8 cellular contexts compared by ENCODE assay signal in the genomic region with DNA sequence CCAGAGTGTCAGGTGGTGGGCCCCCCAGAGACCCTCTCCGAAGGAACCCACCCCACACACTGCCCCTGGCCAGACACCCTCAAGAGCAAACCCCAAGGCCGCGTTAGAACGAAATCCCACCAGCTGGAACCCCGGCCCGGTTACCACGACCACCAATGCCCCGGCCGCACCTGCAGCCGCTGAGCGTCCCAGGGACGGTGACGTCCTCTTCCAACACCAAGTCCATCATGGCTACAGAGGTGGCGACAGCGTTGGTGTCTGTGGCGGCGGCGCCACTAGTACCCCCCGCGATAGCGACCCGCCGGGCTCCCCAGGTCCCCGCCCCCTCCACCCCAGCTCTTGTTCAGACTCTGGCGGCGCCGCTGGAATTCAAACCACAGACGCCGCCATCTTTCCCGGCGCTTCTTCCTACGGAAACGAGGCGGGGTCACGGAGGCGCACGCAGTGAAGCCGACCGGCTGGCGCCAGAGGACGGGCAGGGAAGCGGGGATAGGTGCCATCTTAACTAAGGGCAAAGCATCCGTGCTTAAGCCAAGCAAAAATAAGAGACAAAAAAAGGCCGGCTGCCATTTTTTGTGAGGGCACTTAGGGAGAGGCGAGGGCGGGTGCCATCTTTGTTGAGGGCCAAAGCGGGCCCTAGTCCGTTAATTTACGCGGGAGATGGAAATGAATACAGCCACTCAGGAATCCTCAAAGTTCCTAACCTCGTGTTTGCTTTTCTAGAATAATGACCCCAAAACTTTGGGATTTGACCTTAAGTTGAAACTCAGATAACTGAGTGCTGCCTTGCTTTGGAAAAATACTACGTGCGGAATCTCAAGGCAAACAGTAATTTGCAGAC. TPM values are rescaled to one million over a fixed set of nuclear protein-coding genes. Genes with fewer than 3 reads are reported as not detected.
DNase-seq lines count a peak whose midpoint lies in the region; ATAC-seq and TF ChIP-seq lines count a peak whose summit lies in the region.

A gene (minus strand): TSS at position 418 of the 841 bp plus-strand sequence. CDS start 189 bp downstream, at position 229.

- H3K4me2 ChIP-seq in Karpas-422 (ENCODE audit: low read depth, low read length, poor library complexity, severe bottlenecking) = peak within 1 kb of the TSS; percentile 97

- WGBS in esophagus squamous epithelium, 2 donors = 9 to 14% methylated on average over 12 to 25 of the region's 53 CpGs

- peak; percentile 95 for ATAC-seq in GM21825 (IDR thresholded peaks at IDR 0.05; ENCODE audit: unreplicated experiment)

- peak within 1 kb of the TSS; percentile 99 for H3K9ac ChIP-seq in Karpas-422 (ENCODE audit: low read length)

- H3K36me3 ChIP-seq in Karpas-422 (ENCODE audit: insufficient read depth, low read length) (no peaks in the 10 kb centered on the region; the same call in 1 of the 2 replicates), esophagus squamous epithelium (peaks cover 0 to 12% (median 0%) of the 10 kb centered on the region in 3 donors)

- no peaks in the 10 kb centered on the region for H3K27me3 ChIP-seq in Karpas-422 (ENCODE audit: low read length)
- no peaks in the 10 kb centered on the region for H3K27me3 ChIP-seq in esophagus squamous epithelium

- H2AFZ ChIP-seq in Karpas-422 (ENCODE audit: low read length) = peak within 1 kb of the TSS; percentile 92

- TF ChIP-seq CTCF in esophagus squamous epithelium (IDR thresholded peaks at IDR 0.05) = peak in 1 of 6 experiments; percentile 12

- H3K9me2 ChIP-seq in Karpas-422 (replicated peaks; ENCODE audit: insufficient read depth, low read length) = no peaks in the 10 kb centered on the region

- H3K79me2 ChIP-seq in Karpas-422 (ENCODE audit: low read length) = peaks cover 54% of the 10 kb centered on the region

- peak; percentile 97 for DNase-seq in DMS79 treated with DMSO at 0.1 percent for 48 hours (lab: John Stamatoyannopoulos, UW)
- DNase-seq in Karpas-422 = peak; percentile 99
- peak; percentile 100 for DNase-seq in RKO (ENCODE audit: low spot score)
- peak; percentile 86 for DNase-seq in activated T-helper 1 cell treated with Interleukin-2 at 50 U/mL for 16 hours (ENCODE audit: low read depth)
- DNase-seq in esophagus squamous epithelium (lab: John Stamatoyannopoulos, UW) = peak; percentile 81
- peak; percentile 98 for DNase-seq in myocyte (ENCODE audit: low read depth)
- peak; percentile 79 to 91 for DNase-seq in stimulated activated CD8-positive, alpha-beta memory T cell treated with anti-CD3 and anti-CD28 coated beads, Interleukin-7, amount 100 ng/mL, for 48 hours (ENCODE audit: extremely low read depth in 1 of 2, low read depth in 1 of 2)

- H3K27ac ChIP-seq in Karpas-422 (ENCODE audit: low read length) (peak within 1 kb of the TSS; percentile 67), esophagus squamous epithelium (peak within 1 kb of the TSS; percentile 86 to 91 (median 90))

- H3K9me3 ChIP-seq in Karpas-422 (ENCODE audit: low read length) (no peaks in the 10 kb centered on the region), esophagus squamous epithelium (no peaks in the 10 kb centered on the region)

- H3K4me1 ChIP-seq in Karpas-422 (ENCODE audit: low read length) = peaks cover 41% of the 10 kb centered on the region
- peaks cover 11 to 28% (median 13%) of the 10 kb centered on the region in 3 donors for H3K4me1 ChIP-seq in esophagus squamous epithelium

- TF ChIP-seq POLR2A in esophagus squamous epithelium (IDR thresholded peaks at IDR 0.05) = peak in 1 of 4 donors; percentile 45

- intact Hi-C loops in esophagus squamous epithelium (cut with DNase I) = no loop called here

- no peaks in the 10 kb centered on the region for H4K20me1 ChIP-seq in Karpas-422 (ENCODE audit: insufficient read depth, low read depth, low read length)

- peak within 1 kb of the TSS; percentile 99 for H3K4me3 ChIP-seq in Karpas-422 (ENCODE audit: low read length)
- H3K4me3 ChIP-seq in esophagus squamous epithelium = peak within 1 kb of the TSS; percentile 97 to 99 (median 97)

RNA-seq across cellular contexts. Expression of the gene that starts here (rescaled TPM):
- 48.4 and 68.8 TPM in 2 replicates for total RNA-seq in Karpas-422 (2014; rRNA removed; shearing (Covaris generic); ENCODE audit: low replicate concordance)
- total RNA-seq in esophagus squamous epithelium = 10 to 100 TPM; 23.2 to 41.2 (median 33.8) TPM
- 66.6 and 74.6 TPM in 2 replicates for total RNA-seq in myocyte
- 43.9 TPM for polyA plus RNA-seq in myocyte (2012)

Comparison
In these comparisons a context has a peak if more than half of its experiments do, and no peak if none do; other contexts are left out.
1. Peak in every context shown above with its lines: DNase-seq, ATAC-seq, H3K4me3 ChIP-seq and H3K27ac ChIP-seq.